8 cellular contexts compared by ENCODE assay signal in genomic region chr7:149125864-149126661, GRCh38. TPM values are rescaled to one million over a fixed set of nuclear protein-coding genes. Genes with fewer than 3 reads are reported as not detected.
DNase-seq lines count a peak whose midpoint lies in the region; ATAC-seq and TF ChIP-seq lines count a peak whose summit lies in the region.

TSS of gene ZNF425 (minus strand) at chr7:149126324. CDS start at chr7:149126213, 111 bp downstream.

- DNase-seq in GM12864 (ENCODE audit: low read depth): peak; percentile 81
- DNase-seq in NB4 (ENCODE audit: low read depth): peak; percentile 98
- DNase-seq in SK-N-SH: peak; percentile 99
- DNase-seq in head of caudate nucleus: peak; percentile 50 to 96 (median 90)
- DNase-seq in tibial nerve (ENCODE audit: low spot score in 2 of 2): peak; percentile 78 to 81

- peak within 1 kb of the TSS; percentile 83 to 90 for H3K27ac ChIP-seq in SK-N-SH (ENCODE audit: low read depth in 2 of 2, low read length in 1 of 2)
- peak within 1 kb of the TSS; percentile 96 for H3K27ac ChIP-seq in parathyroid adenoma
- peak within 1 kb of the TSS; percentile 92 to 97 (median 94) for H3K27ac ChIP-seq in tibial nerve

- TF ChIP-seq CTCF in GM12864 (IDR thresholded peaks at IDR 0.05; ENCODE audit: low read depth, low read length, missing control alignments) (peak; percentile 82), NB4 (IDR thresholded peaks at IDR 0.05; ENCODE audit: low read depth, low read length) (peak; percentile 96), SK-N-SH (IDR thresholded peaks at IDR 0.05) (peak; percentile 97), parathyroid adenoma (IDR thresholded peaks at IDR 0.05) (peak; percentile 99), tibial nerve (IDR thresholded peaks at IDR 0.05) (peak; percentile 97 to 99 (median 98))

- peak; percentile 85 for ATAC-seq in HG02588 (IDR thresholded peaks at IDR 0.05; ENCODE audit: unreplicated experiment)

- POLR2A ChIA-PET in SK-N-SH (lab: Yijun Ruan, JAX): interaction anchor here (0.6 to 3.6 kb wide), 13 partner anchors 10 to 524 kb away, joined by 3 to 37 read pairs (median 4); partner anchors contain the start of genes CUL1, ZNF282, ZNF398 and ZNF783

- under 1% methylated on average over 18 of the region's 72 CpGs for WGBS in SK-N-SH (ENCODE audit: low lambda C conversion rate)
- 0% methylated on average over 33 to 58 of the region's 72 CpGs for WGBS in tibial nerve, 2 donors

- no peaks in the 10 kb centered on the region for H3K9me3 Mint-ChIP-seq in activated naive CD8-positive, alpha-beta T cell (ENCODE audit: low read depth)

- H3K27ac Mint-ChIP-seq in activated naive CD8-positive, alpha-beta T cell: peak within 1 kb of the TSS; percentile 99

- intact Hi-C loops in head of caudate nucleus (cut with DNase I): loop anchor here (1.0 to 5.0 kb wide), 3 partner anchors 21 to 371 kb away; partner anchors contain the start of genes ZNF398, ZNF746 and ZNF786

- peak within 1 kb of the TSS; percentile 98 for H3K4me3 Mint-ChIP-seq in activated naive CD8-positive, alpha-beta T cell

- H3K9me2 ChIP-seq in SK-N-SH: no peaks in the 10 kb centered on the region

- no peaks in the 10 kb centered on the region for H3K27me3 ChIP-seq in SK-N-SH (ENCODE audit: insufficient read depth)
- H3K27me3 ChIP-seq in parathyroid adenoma (ENCODE audit: control insufficient read depth, insufficient read depth, low read length): no peaks in the 10 kb centered on the region
- no peaks in the 10 kb centered on the region for H3K27me3 ChIP-seq in tibial nerve

- H3K4me1 ChIP-seq in SK-N-SH (ENCODE audit: control insufficient read depth in 1 of 2, insufficient read depth in 2 of 2, low read depth in 1 of 2, low read length in 1 of 2) (peaks cover 8% of the 10 kb centered on the region in 2 experiments; a peak in 3 of 4 replicates), parathyroid adenoma (peaks cover 7% of the 10 kb centered on the region), tibial nerve (peaks cover 0 to 21% (median 12%) of the 10 kb centered on the region in 4 donors)

- H3K4me3 ChIP-seq in GM12864 (ENCODE audit: low read depth, low read length) (peak within 1 kb of the TSS; percentile 100), NB4 (ENCODE audit: low read depth, low read length) (peak within 1 kb of the TSS; percentile 85), SK-N-SH (ENCODE audit: low read depth in 2 of 2, low read length in 1 of 2) (peak within 1 kb of the TSS; percentile 60 to 96), parathyroid adenoma (ENCODE audit: low read depth, low read length) (peak within 1 kb of the TSS; percentile 93), tibial nerve (peak within 1 kb of the TSS; percentile 76 to 98 (median 82))

- TF ChIP-seq EP300 in SK-N-SH (IDR thresholded peaks at IDR 0.05; ENCODE audit: borderline replicate concordance in 1 of 2, low read depth in 1 of 2, low read length in 1 of 2) (peak in 1 of 2 experiments; percentile 6; a peak in 2 of 4 replicates), tibial nerve (IDR thresholded peaks at IDR 0.05) (peak; percentile 30 to 95)

- H2AFZ ChIP-seq in SK-N-SH (ENCODE audit: low read depth) (peak within 1 kb of the TSS; percentile 93), parathyroid adenoma (peak within 1 kb of the TSS; percentile 100)

- peaks cover 20% of the 10 kb centered on the region for H3K4me1 Mint-ChIP-seq in activated naive CD8-positive, alpha-beta T cell (ENCODE audit: low read depth)

- H3K4me2 ChIP-seq in SK-N-SH: peak within 1 kb of the TSS; percentile 97
- peak within 1 kb of the TSS; percentile 99 for H3K4me2 ChIP-seq in parathyroid adenoma (ENCODE audit: low read length)

- CTCF ChIA-PET in SK-N-SH (lab: Yijun Ruan, JAX): interaction anchor here (0.6 to 7.1 kb wide), 46 partner anchors 8 to 471 kb away, joined by 3 to 73 read pairs (median 4); partner anchors contain the start of genes ZNF282, ZNF398 and ZNF783

- H3K9me3 ChIP-seq in SK-N-SH (peaks cover 10% of the 10 kb centered on the region; the same call in 1 of the 2 replicates), parathyroid adenoma (ENCODE audit: control insufficient read depth, low read length) (no peaks in the 10 kb centered on the region), tibial nerve (peaks cover 0 to 5% (median 0%) of the 10 kb centered on the region in 4 donors)

- H3K36me3 Mint-ChIP-seq in activated naive CD8-positive, alpha-beta T cell: peaks cover 8% of the 10 kb centered on the region

- H3K79me2 ChIP-seq in SK-N-SH (ENCODE audit: insufficient read depth): peaks cover 48% of the 10 kb centered on the region
- H3K79me2 ChIP-seq in parathyroid adenoma: no peaks in the 10 kb centered on the region

- H3K36me3 ChIP-seq in SK-N-SH (replicated peaks in 1 of 2; ENCODE audit: control insufficient read depth in 1 of 2, insufficient read depth in 2 of 2, low read length in 1 of 2) (peaks cover 8 to 23% of the 10 kb centered on the region in 2 experiments), parathyroid adenoma (ENCODE audit: control insufficient read depth, insufficient read depth, low read length) (no peaks in the 10 kb centered on the region), tibial nerve (peaks cover 0 to 18% (median 0%) of the 10 kb centered on the region in 3 donors)

- H3K27me3 Mint-ChIP-seq in activated naive CD8-positive, alpha-beta T cell: no peaks in the 10 kb centered on the region

- peak within 1 kb of the TSS; percentile 96 for H3K9ac ChIP-seq in SK-N-SH
- H3K9ac ChIP-seq in parathyroid adenoma: peak within 1 kb of the TSS; percentile 81

- TF ChIP-seq RAD21 in SK-N-SH (IDR thresholded peaks at IDR 0.05; ENCODE audit: low read length): peak; percentile 35

- TF ChIP-seq POLR2A in NB4 (IDR thresholded peaks at IDR 0.05; ENCODE audit: extremely low read depth, insufficient read length): peak; percentile 95
- peak; percentile 84 to 91 for TF ChIP-seq POLR2A in tibial nerve (IDR thresholded peaks at IDR 0.05)

- H3F3A ChIP-seq in SK-N-SH (replicated peaks; ENCODE audit: insufficient read depth): peaks cover 17% of the 10 kb centered on the region

- no peaks in the 10 kb centered on the region for H4K20me1 ChIP-seq in SK-N-SH (ENCODE audit: insufficient read depth)

TF ChIP-seq in SK-N-SH, 30 proteins besides CTCF, POLR2A, EP300 and RAD21 (continues in another document):
- TF ChIP-seq RCOR1 (IDR thresholded peaks at IDR 0.05; ENCODE audit: low read length) (peak; percentile 59; the same call in 1 of the 2 replicates), USF2 (IDR thresholded peaks at IDR 0.05; ENCODE audit: borderline replicate concordance, low read depth, low read length) (no peak), NFIC (IDR thresholded peaks at IDR 0.05; ENCODE audit: borderline replicate concordance) (peak; percentile 41), MAX (IDR thresholded peaks at IDR 0.05; ENCODE audit: low read depth) (peak; percentile 89), MXI1 (IDR thresholded peaks at IDR 0.05; ENCODE audit: low read depth, low read length) (peak; percentile 70), TEAD4 (IDR thresholded peaks at IDR 0.05; ENCODE audit: borderline replicate concordance, insufficient read depth) (no peak), SIN3A (IDR thresholded peaks at IDR 0.05; ENCODE audit: borderline replicate concordance, low read depth, low read length) (peak; percentile 92; the same call in 1 of the 2 replicates), RFX5 (IDR thresholded peaks at IDR 0.05; ENCODE audit: low read length) (no peak), ELF1 (IDR thresholded peaks at IDR 0.05) (peak; percentile 96), RXRA (IDR thresholded peaks at IDR 0.05; ENCODE audit: borderline replicate concordance, low read depth) (no peak), EZH2phosphoT487 (IDR thresholded peaks at IDR 0.05; ENCODE audit: borderline replicate concordance, low read depth) (no peak), FOXM1 (IDR thresholded peaks at IDR 0.05; ENCODE audit: low read depth) (no peak), JUND (IDR thresholded peaks at IDR 0.05) (no peak), TCF12 (IDR thresholded peaks at IDR 0.05) (no peak), FOXJ3 (CRISPR knock-in tag; IDR thresholded peaks at IDR 0.05) (no peak), PBX3 (IDR thresholded peaks at IDR 0.05) (peak; percentile 33), POLR2AphosphoS5 (IDR thresholded peaks at IDR 0.05; ENCODE audit: low read depth, low read length) (peak; percentile 98), TAF1 (IDR thresholded peaks at IDR 0.05; ENCODE audit: borderline replicate concordance, low read depth, low read length) (peak; percentile 98)

RNA-seq across cellular contexts. Expression of gene ZNF425, which starts in this region (rescaled TPM):
- polyA plus RNA-seq in SK-N-SH (2012; rRNA removed): 1.4 and 1.6 TPM in 2 replicates
- polyA plus RNA-seq in SK-N-SH (2012; cell fraction: cytosol; rRNA removed): 1.4 and 1.5 TPM in 2 replicates
- polyA plus RNA-seq in SK-N-SH (2012; cell fraction: nucleus; rRNA removed): 1.9 TPM in 2 replicates
- 10 to 100 TPM in 1 of 4 donors, 1 to 10 TPM in 3; 1.9 to 10.9 (median 4.6) TPM for total RNA-seq in tibial nerve

Comparison
In these comparisons a context has a peak if more than half of its experiments do, and no peak if none do; other contexts are left out.
1. Peak in every context shown above with its lines: DNase-seq, ATAC-seq, H3K4me3 ChIP-seq and H3K27ac ChIP-seq.